In genomic region chr10:4082851-4083250, GRCh38 we compare ENCODE assay signal across 2 cellular contexts.
TF ChIP-seq lines count a peak whose summit lies in the region.

No MANE protein-coding gene starts in this region.

TF ChIP-seq in SK-N-SH, 30 proteins besides CTCF, POLR2A, EP300 and RAD21:
- TF ChIP-seq TEAD4 (IDR thresholded peaks at IDR 0.05; ENCODE audit: borderline replicate concordance, insufficient read depth) (no peak; the same call in 1 of the 2 replicates), NFIC (IDR thresholded peaks at IDR 0.05; ENCODE audit: borderline replicate concordance) (peak; percentile 69), MEF2A (IDR thresholded peaks at IDR 0.05; ENCODE audit: borderline replicate concordance, low read depth) (no peak)
- TF ChIP-seq, protein P1, sequence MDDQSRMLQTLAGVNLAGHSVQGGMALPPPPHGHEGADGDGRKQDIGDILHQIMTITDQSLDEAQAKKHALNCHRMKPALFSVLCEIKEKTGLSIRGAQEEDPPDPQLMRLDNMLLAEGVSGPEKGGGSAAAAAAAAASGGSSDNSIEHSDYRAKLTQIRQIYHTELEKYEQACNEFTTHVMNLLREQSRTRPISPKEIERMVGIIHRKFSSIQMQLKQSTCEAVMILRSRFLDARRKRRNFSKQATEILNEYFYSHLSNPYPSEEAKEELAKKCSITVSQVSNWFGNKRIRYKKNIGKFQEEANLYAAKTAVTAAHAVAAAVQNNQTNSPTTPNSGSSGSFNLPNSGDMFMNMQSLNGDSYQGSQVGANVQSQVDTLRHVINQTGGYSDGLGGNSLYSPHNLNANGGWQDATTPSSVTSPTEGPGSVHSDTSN (IDR thresholded peaks at IDR 0.05) = peak; percentile 51

TF ChIP-seq in H1, 55 proteins besides CTCF, POLR2A, EP300 and RAD21:
- TF ChIP-seq, protein P2, sequence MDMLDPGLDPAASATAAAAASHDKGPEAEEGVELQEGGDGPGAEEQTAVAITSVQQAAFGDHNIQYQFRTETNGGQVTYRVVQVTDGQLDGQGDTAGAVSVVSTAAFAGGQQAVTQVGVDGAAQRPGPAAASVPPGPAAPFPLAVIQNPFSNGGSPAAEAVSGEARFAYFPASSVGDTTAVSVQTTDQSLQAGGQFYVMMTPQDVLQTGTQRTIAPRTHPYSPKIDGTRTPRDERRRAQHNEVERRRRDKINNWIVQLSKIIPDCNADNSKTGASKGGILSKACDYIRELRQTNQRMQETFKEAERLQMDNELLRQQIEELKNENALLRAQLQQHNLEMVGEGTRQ (IDR thresholded peaks at IDR 0.05; ENCODE audit: low read length) = no peak
- no peak for TF ChIP-seq EZH2 (IDR thresholded peaks at IDR 0.05; ENCODE audit: low read depth, low read length, severe bottlenecking)
- no peak for TF ChIP-seq POU5F1 (IDR thresholded peaks at IDR 0.05; ENCODE audit: low read depth, low read length)
- no peak for TF ChIP-seq MAFK (IDR thresholded peaks at IDR 0.05; ENCODE audit: low read depth, low read length)
- TF ChIP-seq RNF2 (IDR thresholded peaks at IDR 0.05; ENCODE audit: borderline replicate concordance, low read depth, low read length, missing control alignments, poor library complexity, severe bottlenecking) = no peak
- TF ChIP-seq HDAC2 (IDR thresholded peaks at IDR 0.05; ENCODE audit: borderline replicate concordance in 1 of 2, low read depth in 2 of 2, low read length in 2 of 2) = no peak
- TF ChIP-seq SP1 (IDR thresholded peaks at IDR 0.05; ENCODE audit: low read depth, low read length) = no peak
- TF ChIP-seq JUND (IDR thresholded peaks at IDR 0.05; ENCODE audit: low read length) = no peak
- no peak for TF ChIP-seq EGR1 (IDR thresholded peaks at IDR 0.05; ENCODE audit: borderline replicate concordance, low read depth, low read length)
